11 cellular contexts compared by ENCODE assay signal in the genomic region with DNA sequence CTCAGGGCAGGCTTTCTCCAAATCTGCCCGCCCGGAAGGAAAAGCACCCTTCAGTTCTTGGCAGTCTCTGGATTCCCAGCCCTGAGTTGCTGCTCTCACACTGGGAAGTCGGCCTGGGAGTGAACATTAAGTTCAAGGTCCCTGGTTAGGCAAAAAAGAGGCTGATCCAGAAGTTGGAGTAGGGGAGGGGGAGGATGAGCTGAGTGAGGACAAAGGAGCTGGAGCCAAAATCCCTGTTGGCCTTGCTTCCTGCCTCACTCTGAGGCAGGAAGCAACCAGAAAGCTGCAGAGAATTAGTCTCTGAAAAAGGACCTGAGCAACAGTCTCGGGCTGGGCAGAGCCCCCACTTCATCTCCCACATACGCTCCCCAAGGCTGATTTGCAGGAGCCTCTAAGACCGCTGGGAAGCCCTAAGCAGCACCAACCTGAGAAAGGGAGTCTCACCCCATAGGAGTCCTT. TPM values are rescaled to one million over a fixed set of nuclear protein-coding genes. Genes with fewer than 3 reads are reported as not detected.
A peak's percentile ranks its signal among the peaks of the same experiment; 100 is the strongest.
DNase-seq lines count a peak whose midpoint lies in the region; ATAC-seq, FAIRE-seq and TF ChIP-seq lines count a peak whose summit lies in the region.
"Had no signal": no experiment of that assay in that cellular context is flagged by ENCODE, and none has a peak within 500 bp of the region (broad histone marks: within the 10 kb centered on the region; RNA-seq: fewer than 3 reads in every experiment).

No MANE protein-coding gene starts in this region.

- peaks cover 1% of the 10 kb centered on the region for H3K79me1 ChIP-seq in mesenchymal stem cell (replicated peaks; ENCODE audit: low read length, poor library complexity, severe bottlenecking)

- peak overlapping the region in 1 of 2 experiments; percentile 64 for H2BK12ac ChIP-seq in mesenchymal stem cell (ENCODE audit: low read length in 2 of 2)

- no peaks in the 10 kb centered on the region for H3K27me3 ChIP-seq in mesenchymal stem cell (ENCODE audit: control insufficient read depth in 1 of 2, insufficient read depth in 1 of 2, low read length in 2 of 2)
- no peaks in the 10 kb centered on the region for H3K27me3 ChIP-seq in thyroid gland

- 55% methylated on average over 6 of the region's 6 CpGs for WGBS in mesenchymal stem cell
- 36 to 37% methylated on average over 6 of the region's 6 CpGs for WGBS in thyroid gland, 2 donors

- H3K23ac ChIP-seq in mesenchymal stem cell (ENCODE audit: low read length in 2 of 2): no peak overlapping the region

- no peak overlapping the region for H2AFZ ChIP-seq in mesenchymal stem cell (ENCODE audit: low read depth, low read length)

- H3K14ac ChIP-seq in mesenchymal stem cell (ENCODE audit: low read length in 2 of 2): no peak overlapping the region

- H3K9ac ChIP-seq in mesenchymal stem cell (ENCODE audit: low read length): peak overlapping the region; percentile 63

- H2BK5ac ChIP-seq in mesenchymal stem cell (ENCODE audit: low read depth, low read length, poor library complexity, severe bottlenecking): peak overlapping the region; percentile 85

- H4K8ac ChIP-seq in mesenchymal stem cell (ENCODE audit: low read length): no peak overlapping the region

- H3K4me1 ChIP-seq in mesenchymal stem cell (ENCODE audit: control insufficient read depth, insufficient read depth, low read depth, low read length): peaks cover 36% of the 10 kb centered on the region
- H3K4me1 ChIP-seq in thyroid gland: peaks cover 8 to 20% of the 10 kb centered on the region in 2 donors

- no peak for ATAC-seq in HG03439 (IDR thresholded peaks at IDR 0.05; ENCODE audit: unreplicated experiment)
- ATAC-seq: esophagus mucosa had no signal

- H3K36me3 ChIP-seq in mesenchymal stem cell (ENCODE audit: control insufficient read depth in 1 of 2, insufficient read depth in 2 of 2, low read depth in 1 of 2, low read length in 2 of 2): no peaks in the 10 kb centered on the region
- no peaks in the 10 kb centered on the region for H3K36me3 ChIP-seq in thyroid gland

- H3K27ac ChIP-seq in mesenchymal stem cell (ENCODE audit: low read length, poor library complexity, severe bottlenecking): peak overlapping the region; percentile 6
- peak overlapping the region; percentile 46 to 61 (median 60) for H3K27ac ChIP-seq in thyroid gland

- peak overlapping the region; percentile 92 for H2AK5ac ChIP-seq in mesenchymal stem cell (ENCODE audit: low read length, severe bottlenecking)

- no peak overlapping the region for H3K4ac ChIP-seq in mesenchymal stem cell (ENCODE audit: low read depth in 1 of 2, low read length in 2 of 2)

- DNase-seq in RCC 7860 (ENCODE audit: low spot score): no peak
- DNase-seq in fibroblast of peridontal ligament (ENCODE audit: extremely low read depth): peak; percentile 58
- no peak for DNase-seq in mesenchymal stem cell
- DNase-seq in thyroid gland: peak in 1 of 2 donors; percentile 43
- DNase-seq in NCI-H226: no peak
- no peak for DNase-seq in HK-2 (ENCODE audit: unreplicated experiment)
- DNase-seq in AG08396 (ENCODE audit: low spot score): no peak
- DNase-seq: activated T-cell treated with anti-CD3 and anti-CD28 coated beads for 4 hours had no signal

- no peak for TF ChIP-seq POLR2A in thyroid gland (IDR thresholded peaks at IDR 0.05)

- intact Hi-C loops in thyroid gland (cut with DNase I): no loop called here

- no peak overlapping the region for H3K4me2 ChIP-seq in mesenchymal stem cell (ENCODE audit: low read length, poor library complexity, severe bottlenecking)

- FAIRE-seq in RCC 7860 (lab: Jason Lieb, UNC): peak; percentile 18
- FAIRE-seq: D721Med had no signal

- no peak overlapping the region for H2BK120ac ChIP-seq in mesenchymal stem cell (ENCODE audit: low read depth, low read length)

- no peak for TF ChIP-seq CTCF in thyroid gland (IDR thresholded peaks at IDR 0.05)

- no peaks in the 10 kb centered on the region for H3K9me3 ChIP-seq in mesenchymal stem cell (ENCODE audit: control insufficient read depth, low read length)
- H3K9me3 ChIP-seq in thyroid gland: no peaks in the 10 kb centered on the region

- no peak overlapping the region for H3K18ac ChIP-seq in mesenchymal stem cell (ENCODE audit: low read depth in 1 of 2, low read length in 2 of 2)

- peak overlapping the region; percentile 73 for H2BK15ac ChIP-seq in mesenchymal stem cell (ENCODE audit: low read depth, poor library complexity, severe bottlenecking)

- no peak overlapping the region for H3K4me3 ChIP-seq in mesenchymal stem cell (ENCODE audit: insufficient read depth in 1 of 2, low read depth in 1 of 2, low read length in 2 of 2)
- no peak overlapping the region for H3K4me3 ChIP-seq in thyroid gland (replicated peaks in 1 of 3)

- H4K91ac ChIP-seq in mesenchymal stem cell (ENCODE audit: low read length): no peak overlapping the region

RNA-seq across cellular contexts. Expression of a gene that starts 15.0 kb away (rescaled TPM):
- polyA plus RNA-seq in mesenchymal stem cell (2013, experiment 1 of 2): 3,588 TPM
- polyA plus RNA-seq in mesenchymal stem cell (2013, experiment 2 of 2): 3,623 TPM
- total RNA-seq in thyroid gland: 1,000 to 10,000 TPM; 2,017 to 5,540 (median 2,786) TPM

RNA-seq across cellular contexts. Expression of a gene that starts 43.3 kb away (rescaled TPM):
- 64.3 TPM for polyA plus RNA-seq in mesenchymal stem cell (2013, experiment 1 of 2)
- polyA plus RNA-seq in mesenchymal stem cell (2013, experiment 2 of 2): 64.6 TPM
- 100 to 1,000 TPM in 2 of 4 donors, 10 to 100 TPM in 2; 84.9 to 171 (median 113) TPM for total RNA-seq in thyroid gland

RNA-seq across cellular contexts. Expression of a gene that starts 51.9 kb away (rescaled TPM):
- 0.43 TPM for polyA plus RNA-seq in mesenchymal stem cell (2013, experiment 1 of 2)
- 0.36 TPM for polyA plus RNA-seq in mesenchymal stem cell (2013, experiment 2 of 2)
- 100 to 1,000 TPM; 287 to 675 (median 493) TPM for total RNA-seq in thyroid gland
